8 cellular contexts compared by ENCODE assay signal in the genomic region with DNA sequence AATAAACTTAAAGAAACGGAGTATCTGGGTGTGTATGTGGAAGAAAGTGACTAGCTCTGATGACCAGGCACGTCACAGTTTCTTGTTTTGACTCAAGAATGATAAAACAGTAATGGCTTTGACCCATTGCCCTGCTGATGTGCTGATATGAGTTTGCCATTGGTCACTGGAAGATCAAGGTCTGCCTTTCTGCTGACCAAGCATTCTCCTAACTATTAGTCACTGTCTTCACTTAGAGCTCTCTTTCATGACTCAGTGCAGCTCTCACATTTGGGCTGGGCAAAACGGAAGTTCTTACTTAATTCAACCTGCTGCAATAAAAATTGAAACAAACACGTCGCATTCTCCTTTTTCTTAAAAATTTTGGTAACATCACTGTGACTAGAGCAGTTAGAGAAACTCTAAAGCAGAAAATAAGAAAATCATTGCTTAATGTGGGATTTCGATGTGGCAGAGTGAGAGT.
DNase-seq lines count a peak whose midpoint lies in the region; ATAC-seq and TF ChIP-seq lines count a peak whose summit lies in the region.

No MANE protein-coding gene starts in this region.

- peak; percentile 95 for ATAC-seq in foreskin keratinocyte

- H3K4me1 ChIP-seq in HEK293 (ENCODE audit: control insufficient read depth, insufficient read depth, low read length) (no peaks in the 10 kb centered on the region), foreskin keratinocyte (peaks cover 34% of the 10 kb centered on the region), spleen (peaks cover 12 to 34% (median 23%) of the 10 kb centered on the region in 6 donors)

- CTCF ChIA-PET in HEK293 (lab: Yijun Ruan, JAX), result interaction anchor here (0.6 to 1.3 kb wide), 3 partner anchors 8 to 810 kb away, joined by 3 read pairs; no protein-coding TSS in a partner anchor

- intact Hi-C loops in spleen (cut with DNase I; ENCODE audit: low total_unique reads), result no loop called here

- H3K4me3 ChIP-seq in GM12864 (ENCODE audit: low read depth, low read length), result peak overlapping the region; percentile 44; the same call in 1 of the 2 replicates
- no peak overlapping the region; the same call in 1 of the 2 replicates for H3K4me3 ChIP-seq in HEK293 (ENCODE audit: low read depth, low read length)
- no peak overlapping the region for H3K4me3 ChIP-seq in NB4 (ENCODE audit: low read depth, low read length)
- H3K4me3 ChIP-seq in spleen, result peak overlapping the region in 1 of 8 donors; percentile 8

- TF ChIP-seq POLR2A in NB4 (IDR thresholded peaks at IDR 0.05; ENCODE audit: extremely low read depth, insufficient read length), result no peak
- TF ChIP-seq POLR2A in spleen (IDR thresholded peaks at IDR 0.05), result no peak

- in situ Hi-C loops in KBM-7 (cut with MboI; ENCODE audit: low pct_unique_long_range_greater_than_20kb, low sequenced_read_pairs), result no loop called here

- POLR2A ChIA-PET in HEK293 (lab: Yijun Ruan, JAX), result interaction anchor here (1.3 to 1.6 kb wide), 3 partner anchors 15 to 367 kb away, joined by 3 to 11 read pairs (median 3); partner anchors contain the start of gene BTG1

- TF ChIP-seq CTCF in GM12864 (IDR thresholded peaks at IDR 0.05; ENCODE audit: low read depth, low read length, missing control alignments), result no peak
- no peak for TF ChIP-seq CTCF in HEK293 (tag by site-specific recombination; IDR thresholded peaks at IDR 0.05)
- no peak for TF ChIP-seq CTCF in NB4 (IDR thresholded peaks at IDR 0.05; ENCODE audit: low read depth, low read length)
- no peak for TF ChIP-seq CTCF in foreskin keratinocyte (conservative IDR thresholded peaks at IDR 0.05)
- no peak for TF ChIP-seq CTCF in spleen (IDR thresholded peaks at IDR 0.05 in 8 of 11, conservative IDR thresholded peaks at IDR 0.05 in 3 of 11)

- DNase-seq in GM12864 (ENCODE audit: low read depth) (peak; percentile 75), NB4 (ENCODE audit: low read depth) (peak; percentile 82), activated T-cell treated with anti-CD3 and anti-CD28 coated beads for 48 hours (ENCODE audit: low read depth) (peak; percentile 12), foreskin keratinocyte (peak; percentile 94 to 98), spleen (no peak), KBM-7 (no peak)
- no peak for DNase-seq in effector CD8-positive, alpha-beta T cell (lab: John Stamatoyannopoulos, UW)

- H3K36me3 ChIP-seq in HEK293 (ENCODE audit: control insufficient read depth in 2 of 2, insufficient read depth in 1 of 2, low read length in 2 of 2) (no peaks in the 10 kb centered on the region), spleen (no peaks in the 10 kb centered on the region)

- 37 to 54% (median 51%) methylated on average over 6 of the region's 6 CpGs for WGBS in spleen, 5 donors

- H3K9me3 ChIP-seq in HEK293 (ENCODE audit: control insufficient read depth, insufficient read depth, low read depth, low read length) (no peaks in the 10 kb centered on the region), spleen (no peaks in the 10 kb centered on the region)

- no peaks in the 10 kb centered on the region for H3K27me3 ChIP-seq in foreskin keratinocyte
- H3K27me3 ChIP-seq in spleen (replicated peaks in 1 of 7), result no peaks in the 10 kb centered on the region

- H3K27ac ChIP-seq in HEK293 (ENCODE audit: extremely low read depth, low read depth, low read length), result no peak overlapping the region
- H3K27ac ChIP-seq in foreskin keratinocyte, result peak overlapping the region; percentile 99
- peak overlapping the region; percentile 73 to 89 (median 80) for H3K27ac ChIP-seq in spleen

TF ChIP-seq in HEK293, 187 proteins besides CTCF, POLR2A, EP300 and RAD21:
- TF ChIP-seq TCF7L2 (IDR thresholded peaks at IDR 0.05; ENCODE audit: borderline replicate concordance, low read depth, low read length) (peak; percentile 54; the same call in 1 of the 2 replicates), ZNF202 (tag by site-specific recombination; IDR thresholded peaks at IDR 0.05; ENCODE audit: borderline replicate concordance) (no peak)
TF ChIP-seq in HEK293: peak in this region for 1.

Comparison
In these comparisons a context has a peak if more than half of its experiments do, and no peak if none do; other contexts are left out.
1. DNase-seq: peak in GM12864 (single experiment), NB4 (single experiment), activated T-cell treated with anti-CD3 and anti-CD28 coated beads for 48 hours (single experiment) and foreskin keratinocyte (2 of 2); none in spleen (single experiment), effector CD8-positive, alpha-beta T cell (single experiment) and KBM-7 (single experiment).